Comparison of ENCODE assay signal across 8 cellular contexts in genomic region chr18:7038330-7038846, GRCh38.
DNase-seq lines count a peak whose midpoint lies in the region; ATAC-seq, FAIRE-seq and TF ChIP-seq lines count a peak whose summit lies in the region.

No MANE protein-coding gene starts in this region.

- DNase-seq in Ammon's horn (ENCODE audit: low spot score) (peak; percentile 51), HK-2 (ENCODE audit: unreplicated experiment) (peak; percentile 88), RWPE1 (ENCODE audit: low spot score) (peak; percentile 85), fibroblast of pulmonary artery (ENCODE audit: low read depth) (peak; percentile 100), pancreas (peak in 4 of 6 donors; percentile 25 to 55 (median 52)), middle frontal gyrus (ENCODE audit: extremely low spot score, low spot score) (no peak)

- no peaks in the 10 kb centered on the region for H3K27me3 ChIP-seq in pancreas

- intact Hi-C loops in pancreas (cut with DNase I): no loop called here

- peak overlapping the region; percentile 89 for H3K27ac ChIP-seq in RWPE1
- H3K27ac ChIP-seq in pancreas: no peak overlapping the region

- ATAC-seq in pancreas (peak; percentile 55 to 94 (median 84)), HG02938 (IDR thresholded peaks at IDR 0.05; ENCODE audit: unreplicated experiment) (no peak), HG03469 (IDR thresholded peaks at IDR 0.05; ENCODE audit: unreplicated experiment) (no peak)

- TF ChIP-seq CTCF in RWPE1 (conservative IDR thresholded peaks at IDR 0.05; ENCODE audit: low read depth) (peak; percentile 81), fibroblast of pulmonary artery (IDR thresholded peaks at IDR 0.05; ENCODE audit: low read length, missing control alignments) (peak; percentile 87), pancreas (IDR thresholded peaks at IDR 0.05) (peak; percentile 17 to 26 (median 22))

- WGBS in pancreas, 2 donors: 46 to 50% methylated on average over 20 of the region's 20 CpGs

- POLR2A ChIA-PET in RWPE1 (lab: Yijun Ruan, JAX; ENCODE audit: low non-redundant PET): no interaction called here

- H3K4me3 ChIP-seq in fibroblast of pulmonary artery (replicated peaks; ENCODE audit: low read depth, low read length) (peak overlapping the region; percentile 13), pancreas (no peak overlapping the region)

- no peaks in the 10 kb centered on the region for H3K36me3 ChIP-seq in pancreas

- CTCF ChIA-PET in RWPE1 (lab: Yijun Ruan, JAX): interaction anchor here (0.6 to 2.4 kb wide), 11 partner anchors 9 to 1355 kb away, joined by 3 to 12 read pairs (median 4); no protein-coding TSS in a partner anchor

- H3K9me3 ChIP-seq in pancreas: no peaks in the 10 kb centered on the region

- no peaks in the 10 kb centered on the region for H3K4me1 ChIP-seq in pancreas

- no peak for FAIRE-seq in pancreas (lab: Jason Lieb, UNC)

Comparison
In these comparisons a context has a peak if more than half of its experiments do, and no peak if none do; other contexts are left out.
1. CTCF ChIP-seq: peak in every context shown above with its lines; median percentile 87 in fibroblast of pulmonary artery; 81 in RWPE1; 22 in pancreas.
2. ATAC-seq: peak in pancreas (4 of 4); none in HG02938 (single experiment) and HG03469 (single experiment).